8 cellular contexts compared by ENCODE assay signal in the genomic region with DNA sequence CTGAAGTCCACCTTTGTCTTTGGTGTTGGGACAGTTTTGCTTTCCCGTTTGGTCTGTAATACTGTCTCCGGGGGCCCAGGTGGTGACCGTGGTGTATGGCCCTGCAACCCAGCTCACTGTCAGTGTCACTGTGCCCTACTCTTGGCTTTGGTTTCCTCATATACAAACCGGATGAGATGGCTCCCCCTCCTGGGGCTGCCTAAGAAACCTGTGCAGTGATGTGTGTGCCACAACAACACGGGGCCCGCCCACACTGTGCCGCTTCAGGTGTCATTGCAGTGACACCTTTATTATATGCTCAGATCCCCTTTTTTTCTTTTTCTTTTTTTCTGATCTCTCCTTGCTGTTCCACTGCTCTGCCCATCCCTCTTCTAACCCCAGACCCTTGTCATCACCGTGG.
DNase-seq lines count a peak whose midpoint lies in the region; ATAC-seq and TF ChIP-seq lines count a peak whose summit lies in the region.

No MANE protein-coding gene starts in this region.

- POLR2A ChIA-PET in HEK293T (lab: Yijun Ruan, JAX): no interaction called here

- CTCF ChIA-PET in HEK293T (lab: Yijun Ruan, JAX): interaction anchor here (1.2 kb wide), 1 partner anchor 15 kb away, joined by 3 read pairs; no protein-coding TSS in a partner anchor

- peak; percentile 95 for ATAC-seq in HG03060 (IDR thresholded peaks at IDR 0.05; ENCODE audit: low read depth, unreplicated experiment)

- DNase-seq in activated CD4-positive, CD25-positive, alpha-beta regulatory T cell treated with anti-CD3 and anti-CD28 coated beads, Interleukin-2, amount 50 U/mL, for 16 hours (ENCODE audit: low read depth, low spot score): peak; percentile 19
- DNase-seq in activated CD4-positive, CD25-positive, alpha-beta regulatory T cell treated with anti-CD3 and anti-CD28 coated beads, Interleukin-2, amount 50 U/mL, for 72 hours: no peak
- peak; percentile 44 for DNase-seq in activated CD4-positive, alpha-beta T cell treated with anti-CD3 and anti-CD28 coated beads, Interleukin-2, amount 50 U/mL, for 4 hours
- DNase-seq in stimulated activated CD8-positive, alpha-beta memory T cell treated with anti-CD3 and anti-CD28 coated beads, Interleukin-2, amount 100 ng/mL, for 48 hours (ENCODE audit: low read depth in 2 of 2): peak; percentile 11 to 13
- no peak for DNase-seq in NOMO-1 treated with dmso at 0.1 percent for 144 hours (lab: John Stamatoyannopoulos, UW; ENCODE audit: unreplicated experiment)
- DNase-seq in HEK293T (ENCODE audit: extremely low spot score): no peak
- no peak for DNase-seq in NCI-H1048 (lab: John Stamatoyannopoulos, UW)

TF ChIP-seq in HEK293T, 16 proteins besides CTCF, POLR2A, EP300 and RAD21:
- TF ChIP-seq LEF1 (IDR thresholded peaks at IDR 0.05; ENCODE audit: borderline replicate concordance) (no peak), ARNT (IDR thresholded peaks at IDR 0.05) (no peak), L3MBTL2 (conservative IDR thresholded peaks at IDR 0.05) (no peak), ELF4 (IDR thresholded peaks at IDR 0.05) (no peak), SUZ12 (IDR thresholded peaks at IDR 0.05) (no peak), NFRKB (IDR thresholded peaks at IDR 0.05) (no peak), TARDBP (IDR thresholded peaks at IDR 0.05) (no peak), CTBP1 (IDR thresholded peaks at IDR 0.05; ENCODE audit: borderline replicate concordance) (no peak), PKNOX1 (IDR thresholded peaks at IDR 0.05) (no peak), FOXM1 (IDR thresholded peaks at IDR 0.05; ENCODE audit: borderline replicate concordance) (no peak), FOXK2 (IDR thresholded peaks at IDR 0.05) (no peak), ZNF384 (IDR thresholded peaks at IDR 0.05) (no peak), FOXA1 (IDR thresholded peaks at IDR 0.05) (no peak)
TF ChIP-seq in HEK293T: peak in this region for 0.

Comparison
In these comparisons a context has a peak if more than half of its experiments do, and no peak if none do; other contexts are left out.
1. DNase-seq: peak in activated CD4-positive, CD25-positive, alpha-beta regulatory T cell treated with anti-CD3 and anti-CD28 coated beads, Interleukin-2, amount 50 U/mL, for 16 hours (single experiment), activated CD4-positive, alpha-beta T cell treated with anti-CD3 and anti-CD28 coated beads, Interleukin-2, amount 50 U/mL, for 4 hours (2 of 2) and stimulated activated CD8-positive, alpha-beta memory T cell treated with anti-CD3 and anti-CD28 coated beads, Interleukin-2, amount 100 ng/mL, for 48 hours (2 of 2); none in activated CD4-positive, CD25-positive, alpha-beta regulatory T cell treated with anti-CD3 and anti-CD28 coated beads, Interleukin-2, amount 50 U/mL, for 72 hours (single experiment), NOMO-1 treated with dmso at 0.1 percent for 144 hours (single experiment), HEK293T (single experiment) and NCI-H1048 (single experiment).